12 cellular contexts compared by ENCODE assay signal in genomic region chr10:92238062-92238585, GRCh38. TPM values are rescaled to one million over a fixed set of nuclear protein-coding genes. Genes with fewer than 3 reads are reported as not detected.
A peak's percentile ranks its signal among the peaks of the same experiment; 100 is the strongest.
DNase-seq lines count a peak whose midpoint lies in the region; ATAC-seq and TF ChIP-seq lines count a peak whose summit lies in the region.
"Had no signal": no experiment of that assay in that cellular context is flagged by ENCODE, and none has a peak within 500 bp of the region (broad histone marks: within the 10 kb centered on the region; RNA-seq: fewer than 3 reads in every experiment).

No MANE protein-coding gene starts in this region.

- H3K9me3 Mint-ChIP-seq in dendritic cell treated with granulocyte-macrophage colony-stimulating factor and Interleukin-4, amounts not matched to agents 40 ng/mL and 50 ng/mL, for 4 days: no peaks in the 10 kb centered on the region
- no peaks in the 10 kb centered on the region for H3K9me3 Mint-ChIP-seq in type B pancreatic cell
- no peaks in the 10 kb centered on the region for H3K9me3 Mint-ChIP-seq in stimulated activated naive CD8-positive, alpha-beta T cell treated with anti-CD3 and anti-CD28 coated beads, Interleukin-15, amount 100 ng/mL, for 72 hours

- no peak for DNase-seq in cardiac muscle cell (ENCODE audit: low read depth in 1 of 2, low spot score in 1 of 2)
- DNase-seq in left cardiac atrium: no peak
- no peak for DNase-seq in type B pancreatic cell (ENCODE audit: extremely low spot score, unreplicated experiment)
- DNase-seq in lower leg skin (ENCODE audit: low spot score in 2 of 2): no peak
- no peak for DNase-seq in stimulated activated naive CD8-positive, alpha-beta T cell treated with anti-CD3 and anti-CD28 coated beads, Interleukin-15, amount 100 ng/mL, for 72 hours
- DNase-seq: activated CD8-positive, alpha-beta memory T cell treated with anti-CD3 and anti-CD28 coated beads for 24 hours; NCI-H1105 treated with DMSO at 0.1 percent for 48 hours; stimulated activated CD4-positive, alpha-beta T cell treated with anti-CD3 and anti-CD28 coated beads, Interleukin-15, amount 100 ng/mL, for 24 hours had no signal

- 53 to 58% methylated on average over 3 of the region's 3 CpGs for WGBS in lower leg skin, 2 donors

- H3K27ac Mint-ChIP-seq in dendritic cell treated with granulocyte-macrophage colony-stimulating factor and Interleukin-4, amounts not matched to agents 40 ng/mL and 50 ng/mL, for 4 days: peak overlapping the region; percentile 97
- peak overlapping the region; percentile 86 for H3K27ac Mint-ChIP-seq in type B pancreatic cell
- no peak overlapping the region for H3K27ac Mint-ChIP-seq in stimulated activated naive CD8-positive, alpha-beta T cell treated with anti-CD3 and anti-CD28 coated beads, Interleukin-15, amount 100 ng/mL, for 72 hours

- H3K27ac ChIP-seq in cardiac muscle cell: no peak overlapping the region

- peak overlapping the region; percentile 91 for H3K4me3 Mint-ChIP-seq in dendritic cell treated with granulocyte-macrophage colony-stimulating factor and Interleukin-4, amounts not matched to agents 40 ng/mL and 50 ng/mL, for 4 days
- H3K4me3 Mint-ChIP-seq in type B pancreatic cell: peak overlapping the region; percentile 90
- H3K4me3 Mint-ChIP-seq in stimulated activated naive CD8-positive, alpha-beta T cell treated with anti-CD3 and anti-CD28 coated beads, Interleukin-15, amount 100 ng/mL, for 72 hours: no peak overlapping the region

- no peaks in the 10 kb centered on the region for H3K27me3 Mint-ChIP-seq in dendritic cell treated with granulocyte-macrophage colony-stimulating factor and Interleukin-4, amounts not matched to agents 40 ng/mL and 50 ng/mL, for 4 days
- H3K27me3 Mint-ChIP-seq in type B pancreatic cell: peaks cover 38% of the 10 kb centered on the region
- peaks cover 20% of the 10 kb centered on the region for H3K27me3 Mint-ChIP-seq in stimulated activated naive CD8-positive, alpha-beta T cell treated with anti-CD3 and anti-CD28 coated beads, Interleukin-15, amount 100 ng/mL, for 72 hours

- TF ChIP-seq CTCF in cardiac muscle cell (IDR thresholded peaks at IDR 0.05; ENCODE audit: low read depth, low read length) (no peak), type B pancreatic cell (conservative IDR thresholded peaks at IDR 0.05) (no peak), lower leg skin (IDR thresholded peaks at IDR 0.05) (no peak)

- no peaks in the 10 kb centered on the region for H3K27me3 ChIP-seq in cardiac muscle cell
- H3K27me3 ChIP-seq in mucosa of stomach (ENCODE audit: control insufficient read depth, insufficient read depth, low read length): no peaks in the 10 kb centered on the region
- H3K27me3 ChIP-seq: tibial nerve had no signal

- peaks cover 55% of the 10 kb centered on the region for H3K4me1 Mint-ChIP-seq in dendritic cell treated with granulocyte-macrophage colony-stimulating factor and Interleukin-4, amounts not matched to agents 40 ng/mL and 50 ng/mL, for 4 days (ENCODE audit: low read depth)
- peaks cover 17% of the 10 kb centered on the region for H3K4me1 Mint-ChIP-seq in type B pancreatic cell (ENCODE audit: unreplicated experiment)
- H3K4me1 Mint-ChIP-seq in stimulated activated naive CD8-positive, alpha-beta T cell treated with anti-CD3 and anti-CD28 coated beads, Interleukin-15, amount 100 ng/mL, for 72 hours: peaks cover 29% of the 10 kb centered on the region

- H3K36me3 ChIP-seq in cardiac muscle cell (no peaks in the 10 kb centered on the region), mucosa of stomach (ENCODE audit: control insufficient read depth, insufficient read depth, low read length) (no peaks in the 10 kb centered on the region)

- ATAC-seq in left cardiac atrium (no peak), esophagus mucosa (no peak)
- ATAC-seq in stimulated activated naive CD8-positive, alpha-beta T cell treated with anti-CD3 and anti-CD28 coated beads, Interleukin-15, amount 100 ng/mL, for 72 hours: no peak

- intact Hi-C loops in left cardiac atrium (cut with DNase I) (loop anchor here in 1 of 2 donors (10.0 kb wide), 1 partner anchor 153 kb away; no protein-coding TSS in a partner anchor), lower leg skin (cut with DNase I; ENCODE audit: low total_unique reads) (no loop called here)
- intact Hi-C loops in dendritic cell treated with granulocyte-macrophage colony-stimulating factor and Interleukin-4, amounts not matched to agents 40 ng/mL and 50 ng/mL, for 4 days (cut with micrococcal nuclease): no loop called here

- TF ChIP-seq POLR2A in lower leg skin (IDR thresholded peaks at IDR 0.05): no peak

- H3K9me3 ChIP-seq in cardiac muscle cell (ENCODE audit: low read depth) (no peaks in the 10 kb centered on the region), mucosa of stomach (ENCODE audit: control insufficient read depth, low read length) (no peaks in the 10 kb centered on the region)
- H3K9me3 ChIP-seq: tibial nerve had no signal

- H3K4me3 ChIP-seq in cardiac muscle cell: peak overlapping the region; percentile 69
- H3K4me3 ChIP-seq in mucosa of stomach (ENCODE audit: low read length): peak overlapping the region; percentile 36
- no peak overlapping the region for H3K4me3 ChIP-seq in lower leg skin (ENCODE audit: low read depth, poor library complexity, severe bottlenecking)

- peak overlapping the region; percentile 71 for H3K9ac ChIP-seq in mucosa of stomach (ENCODE audit: low read length)

- H3K4me1 ChIP-seq in cardiac muscle cell (ENCODE audit: low read depth) (peaks cover 34% of the 10 kb centered on the region), mucosa of stomach (ENCODE audit: control insufficient read depth, insufficient read depth, low read length) (peaks cover 18% of the 10 kb centered on the region)

- peaks cover 43% of the 10 kb centered on the region for H3K36me3 Mint-ChIP-seq in dendritic cell treated with granulocyte-macrophage colony-stimulating factor and Interleukin-4, amounts not matched to agents 40 ng/mL and 50 ng/mL, for 4 days (ENCODE audit: low read depth)
- no peaks in the 10 kb centered on the region for H3K36me3 Mint-ChIP-seq in type B pancreatic cell

RNA-seq across cellular contexts. Expression of gene CPEB3, which starts 52.8 kb away (rescaled TPM):
- total RNA-seq in cardiac muscle cell (4.5 and 8.3 TPM in 2 replicates), left cardiac atrium (10 to 100 TPM in 1 of 2 donors, 1 to 10 TPM in 1; 7.4 to 11.4 TPM), type B pancreatic cell (ENCODE audit: low replicate concordance) (2.3 and 3.7 TPM in 2 replicates), esophagus mucosa (5.1 TPM), lower leg skin (10 to 100 TPM; 10.8 to 15.2 (median 13.6) TPM)
- 5.0 and 7.1 TPM in 2 replicates for polyA plus RNA-seq in cardiac muscle cell

RNA-seq across cellular contexts. Expression of gene MARCHF5, which starts 52.8 kb away (rescaled TPM):
- total RNA-seq in cardiac muscle cell (8.4 and 19.3 TPM in 2 replicates), left cardiac atrium (10 to 100 TPM; 27.6 to 34.3 TPM), type B pancreatic cell (ENCODE audit: low replicate concordance) (57.8 and 59.8 TPM in 2 replicates), esophagus mucosa (42.9 TPM), lower leg skin (10 to 100 TPM; 10.2 to 19.2 (median 14.1) TPM)
- 47.4 and 91.5 TPM in 2 replicates for polyA plus RNA-seq in cardiac muscle cell

Comparison
In these comparisons a context has a peak if more than half of its experiments do, and no peak if none do; other contexts are left out.
1. H3K27ac Mint-ChIP-seq: peak in dendritic cell treated with granulocyte-macrophage colony-stimulating factor and Interleukin-4, amounts not matched to agents 40 ng/mL and 50 ng/mL, for 4 days (single experiment) and type B pancreatic cell (single experiment); none in stimulated activated naive CD8-positive, alpha-beta T cell treated with anti-CD3 and anti-CD28 coated beads, Interleukin-15, amount 100 ng/mL, for 72 hours (0 of 2).
2. H3K4me3 Mint-ChIP-seq: peak in dendritic cell treated with granulocyte-macrophage colony-stimulating factor and Interleukin-4, amounts not matched to agents 40 ng/mL and 50 ng/mL, for 4 days (single experiment) and type B pancreatic cell (single experiment); none in stimulated activated naive CD8-positive, alpha-beta T cell treated with anti-CD3 and anti-CD28 coated beads, Interleukin-15, amount 100 ng/mL, for 72 hours (0 of 2).